ENCODE assay signal across 9 cellular contexts in the genomic region with DNA sequence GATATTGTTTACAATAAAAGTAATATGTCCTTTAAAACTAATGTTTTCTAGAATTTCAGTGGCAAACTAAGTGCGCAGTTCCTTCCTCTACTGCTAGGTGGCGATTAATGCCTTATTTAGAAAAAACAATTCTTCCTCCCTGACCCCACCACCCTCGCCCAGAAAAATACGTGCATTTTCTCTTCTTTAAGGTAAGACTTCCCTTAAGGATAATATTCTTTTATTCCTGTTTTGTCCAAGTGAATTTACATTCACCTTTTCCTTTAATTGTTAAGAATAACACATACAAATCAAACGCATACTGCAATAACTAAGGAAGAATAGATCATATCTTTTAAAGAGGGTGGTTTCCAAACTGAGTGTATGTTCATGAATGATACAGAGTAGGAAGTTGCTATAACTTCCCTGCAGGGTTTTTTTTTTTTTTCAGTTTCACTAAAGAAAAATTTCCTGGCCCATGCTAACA. TPM values are rescaled to one million over a fixed set of nuclear protein-coding genes. Genes with fewer than 3 reads are reported as not detected.
A peak's percentile ranks its signal among the peaks of the same experiment; 100 is the strongest.
DNase-seq lines count a peak whose midpoint lies in the region; ATAC-seq and TF ChIP-seq lines count a peak whose summit lies in the region.
"Had no signal": no experiment of that assay in that cellular context is flagged by ENCODE, and none has a peak within 500 bp of the region (broad histone marks: within the 10 kb centered on the region; RNA-seq: fewer than 3 reads in every experiment).

No MANE protein-coding gene starts in this region.

- ATAC-seq in GM19467 (IDR thresholded peaks at IDR 0.05; ENCODE audit: unreplicated experiment), result peak; percentile 62

- DNase-seq in DMS79 treated with DMSO at 0.1 percent for 48 hours (lab: John Stamatoyannopoulos, UW), result peak; percentile 40
- DNase-seq in DMS79 (lab: John Stamatoyannopoulos, UW), result no peak
- DNase-seq in HPDE6-E6E7 (ENCODE audit: extremely low spot score), result peak; percentile 35
- DNase-seq in SK-N-DZ (ENCODE audit: low spot score), result peak; percentile 35
- no peak for DNase-seq in astrocyte of the cerebellum (ENCODE audit: low read depth)
- DNase-seq in kidney glomerular epithelial cell (lab: John Stamatoyannopoulos, UW), result peak; percentile 37
- peak; percentile 10 for DNase-seq in stimulated activated naive CD4-positive, alpha-beta T cell treated with Interleukin-2 at 50 U/mL for 16 hours (lab: John Stamatoyannopoulos, UW)

- peak; percentile 83 for TF ChIP-seq CTCF in astrocyte of the cerebellum (IDR thresholded peaks at IDR 0.05; ENCODE audit: low read depth, low read length, missing control alignments)

- in situ Hi-C loops in astrocyte of the cerebellum (cut with HindIII; ENCODE audit: low sequenced_read_pairs), result no loop called here

- H3K4me3 ChIP-seq in astrocyte of the cerebellum (ENCODE audit: low read depth, low read length), result no peak overlapping the region
- H3K4me3 ChIP-seq: BLaER1 had no signal

RNA-seq across cellular contexts. Expression of a gene that starts 17.0 kb away (rescaled TPM):
- 274 and 296 TPM in 2 replicates for polyA plus RNA-seq in SK-N-DZ (2014; cell fraction: cytosol; rRNA removed)
- 548 and 556 TPM in 2 replicates for polyA plus RNA-seq in SK-N-DZ (2014; cell fraction: nucleus; rRNA removed)

RNA-seq across cellular contexts. Expression of a gene that starts 37.6 kb away (rescaled TPM):
- 120 and 140 TPM in 2 replicates for polyA plus RNA-seq in SK-N-DZ (2014; cell fraction: cytosol; rRNA removed)
- 64.0 and 70.7 TPM in 2 replicates for polyA plus RNA-seq in SK-N-DZ (2014; cell fraction: nucleus; rRNA removed)

Comparison
In these comparisons a context has a peak if more than half of its experiments do, and no peak if none do; other contexts are left out.
1. DNase-seq: peak in DMS79 treated with DMSO at 0.1 percent for 48 hours (single experiment), HPDE6-E6E7 (single experiment), SK-N-DZ (single experiment), kidney glomerular epithelial cell (single experiment) and stimulated activated naive CD4-positive, alpha-beta T cell treated with Interleukin-2 at 50 U/mL for 16 hours (single experiment); none in DMS79 (single experiment) and astrocyte of the cerebellum (single experiment).